ENCODE assay signal across 19 cellular contexts in the genomic region with DNA sequence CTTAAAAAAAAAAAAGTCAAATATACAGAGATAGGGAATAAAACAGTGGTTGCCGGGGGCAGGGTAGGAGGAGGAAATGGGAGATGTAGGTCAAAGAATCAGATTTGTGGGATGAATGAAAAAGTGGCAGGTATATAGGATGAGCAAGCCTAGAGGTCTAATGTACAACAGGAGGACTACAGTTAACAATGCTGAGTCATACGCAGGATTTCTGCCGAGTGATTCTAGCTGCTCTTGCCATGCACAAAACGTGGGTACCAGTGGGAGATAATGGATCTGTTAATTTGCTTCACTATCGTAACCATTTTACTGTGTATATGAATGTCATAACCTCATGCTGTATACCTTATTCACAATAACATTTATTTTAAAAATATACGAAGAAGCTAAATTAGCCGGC. TPM values are rescaled to one million over a fixed set of nuclear protein-coding genes. Genes with fewer than 3 reads are reported as not detected.
DNase-seq lines count a peak whose midpoint lies in the region; ATAC-seq, FAIRE-seq and TF ChIP-seq lines count a peak whose summit lies in the region.
"Had no signal": no experiment of that assay in that cellular context is flagged by ENCODE, and none has a peak within 500 bp of the region (broad histone marks: within the 10 kb centered on the region; RNA-seq: fewer than 3 reads in every experiment).

No MANE protein-coding gene starts in this region.

- no peak overlapping the region for H3K23ac ChIP-seq in IMR-90 (ENCODE audit: low read depth, low read length)

- H3K79me2 ChIP-seq in K562 (ENCODE audit: control insufficient read depth, insufficient read depth, low read length): no peaks in the 10 kb centered on the region

- H3K9me3 ChIP-seq in A549 (no peaks in the 10 kb centered on the region), IMR-90 (ENCODE audit: control insufficient read depth, insufficient read depth, low read length) (no peaks in the 10 kb centered on the region), K562 (replicated peaks; ENCODE audit: control insufficient read depth, insufficient read depth, low read depth, low read length) (no peaks in the 10 kb centered on the region)
- H3K9me3 ChIP-seq: HAP-1 had no signal

- no peak overlapping the region for H3K9ac ChIP-seq in IMR-90 (ENCODE audit: low read depth, low read length)
- H3K9ac ChIP-seq in K562 (ENCODE audit: insufficient read depth in 1 of 2, low read depth in 2 of 2, low read length in 2 of 2): no peak overlapping the region

- BruUV-seq in IMR-90 (replicated peaks; lab: Mats Ljungman, UMichigan) (no TSS peak), K562 (replicated peaks; lab: Mats Ljungman, UMichigan) (no TSS peak)

- H3K4me2 ChIP-seq in A549: no peak overlapping the region
- no peak overlapping the region for H3K4me2 ChIP-seq in IMR-90 (ENCODE audit: low read depth, low read length)
- no peak overlapping the region for H3K4me2 ChIP-seq in K562 (ENCODE audit: insufficient read depth, low read length)

- no peak overlapping the region for H4K91ac ChIP-seq in IMR-90 (ENCODE audit: insufficient read depth, low read depth, low read length)

- H3K56ac ChIP-seq in IMR-90 (ENCODE audit: extremely low read depth, insufficient read depth, low read length): no peak overlapping the region

- POLR2A ChIA-PET in A549 (lab: Yijun Ruan, JAX): no interaction called here
- POLR2A ChIA-PET in IMR-90 (lab: Charles Lee; ENCODE audit: unreplicated experiment): no interaction called here
- POLR2A ChIA-PET in K562 (lab: Yijun Ruan, JAX): no interaction called here

- H3K27ac ChIP-seq in A549 (no peak overlapping the region; a peak in 1 of 6 replicates), IMR-90 (ENCODE audit: insufficient read depth, low read length) (no peak overlapping the region), K562 (ENCODE audit: extremely low read depth, low read depth, low read length) (no peak overlapping the region)

- H2BK15ac ChIP-seq in IMR-90 (ENCODE audit: low read depth, low read length): no peak overlapping the region

- no peaks in the 10 kb centered on the region for H4K20me1 ChIP-seq in IMR-90 (ENCODE audit: insufficient read depth, low read length)
- H4K20me1 ChIP-seq in K562 (replicated peaks; ENCODE audit: control insufficient read depth, insufficient read depth, low read length): no peaks in the 10 kb centered on the region

- no peak overlapping the region for H2AK5ac ChIP-seq in IMR-90 (ENCODE audit: low read depth, low read length)

- H2BK120ac ChIP-seq in IMR-90 (ENCODE audit: low read depth, low read length): no peak overlapping the region

- H3K27me3 ChIP-seq in IMR-90 (ENCODE audit: control insufficient read depth, insufficient read depth, low read length): no peaks in the 10 kb centered on the region
- H3K27me3 ChIP-seq in K562 (ENCODE audit: control insufficient read depth in 2 of 2, insufficient read depth in 2 of 2, low read length in 2 of 2): peaks cover 27 to 39% of the 10 kb centered on the region in 2 experiments

- dilution Hi-C loops in IMR-90 (cut with HindIII; ENCODE audit: low sequenced_read_pairs, unreplicated experiment): no loop called here

- ATAC-seq in A549: 0 out of 6 replicates have a peak, but pooled peaks of 1 of the 2 experiments have one; percentile 22
- no peak for ATAC-seq in IMR-90 (ENCODE audit: low read depth)
- no peak for ATAC-seq in K562
- ATAC-seq in HG03139 (IDR thresholded peaks at IDR 0.05; ENCODE audit: unreplicated experiment): no peak
- ATAC-seq in HG03571 (IDR thresholded peaks at IDR 0.05; ENCODE audit: unreplicated experiment): no peak

- DNase-seq in A549 (ENCODE audit: low read depth in 1 of 2, low spot score in 1 of 2): no peak
- no peak for DNase-seq in IMR-90
- no peak for DNase-seq in K562 (ENCODE audit: extremely low read depth in 1 of 4, low spot score in 3 of 4)
- no peak for DNase-seq in NCI-H1930 (lab: John Stamatoyannopoulos, UW)
- DNase-seq: 8988T; C1 segment of cervical spinal cord; Calu3; CD4-positive, alpha-beta memory T cell; COR-L47; DMS53; DMS79 treated with DMSO at 0.1 percent for 48 hours; GOT3; HFFc6 had no signal

- no peak overlapping the region for H2AFZ ChIP-seq in IMR-90 (replicated peaks; ENCODE audit: low read length, poor library complexity)
- no peak overlapping the region for H2AFZ ChIP-seq in K562 (ENCODE audit: low read depth, low read length)

- no peak overlapping the region for H4K5ac ChIP-seq in IMR-90 (ENCODE audit: low read depth, low read length)

- TF ChIP-seq EP300 in A549 (IDR thresholded peaks at IDR 0.05): no peak
- TF ChIP-seq EP300 in K562 (IDR thresholded peaks at IDR 0.05; ENCODE audit: low read length): no peak

- no peak overlapping the region for H4K8ac ChIP-seq in IMR-90 (ENCODE audit: low read depth in 2 of 2, low read length in 2 of 2)

- TF ChIP-seq RAD21 in A549 (conservative IDR thresholded peaks at IDR 0.05 in 1 of 2, IDR thresholded peaks at IDR 0.05 in 1 of 2) (no peak), IMR-90 (IDR thresholded peaks at IDR 0.05; ENCODE audit: low read length) (no peak), K562 (CRISPR knock-in tag; conservative IDR thresholded peaks at IDR 0.05 in 1 of 2, IDR thresholded peaks at IDR 0.05 in 1 of 2) (no peak)

- H3K4me1 ChIP-seq in A549 (no peaks in the 10 kb centered on the region), IMR-90 (ENCODE audit: control insufficient read depth, insufficient read depth, low read length) (peaks cover 3% of the 10 kb centered on the region), K562 (replicated peaks in 1 of 2; ENCODE audit: control insufficient read depth in 2 of 2, insufficient read depth in 2 of 2, low read length in 2 of 2) (no peaks in the 10 kb centered on the region; a peak in 1 of 5 replicates)

- H3K79me1 ChIP-seq in IMR-90 (ENCODE audit: low read depth in 1 of 2, low read length in 2 of 2): no peaks in the 10 kb centered on the region; a peak in 1 of 4 replicates

- FAIRE-seq in A549 (lab: Jason Lieb, UNC) (no peak), K562 (lab: Jason Lieb, UNC) (no peak)
- FAIRE-seq: G401.6, GM12892, H54 had no signal

- no peak overlapping the region for H3K14ac ChIP-seq in IMR-90 (replicated peaks; ENCODE audit: low read depth, low read length)

- H3K4me3 ChIP-seq in A549: no peak overlapping the region
- no peak overlapping the region for H3K4me3 ChIP-seq in IMR-90 (ENCODE audit: insufficient read depth, low read depth, low read length)
- H3K4me3 ChIP-seq in K562: no peak overlapping the region
- H3K4me3 ChIP-seq: HAP-1 had no signal

- H3K36me3 ChIP-seq in IMR-90 (ENCODE audit: control insufficient read depth, insufficient read depth, low read length) (no peaks in the 10 kb centered on the region), K562 (ENCODE audit: control insufficient read depth, insufficient read depth, low read length) (no peaks in the 10 kb centered on the region)
- H3K36me3 ChIP-seq: HAP-1 had no signal

- no peak for TF ChIP-seq POLR2A in A549 (IDR thresholded peaks at IDR 0.05; ENCODE audit: low read length)
- TF ChIP-seq POLR2A in IMR-90 (IDR thresholded peaks at IDR 0.05; ENCODE audit: low read depth, low read length): no peak
- TF ChIP-seq POLR2A in K562 (conservative IDR thresholded peaks at IDR 0.05): no peak

- no peak overlapping the region for H3K18ac ChIP-seq in IMR-90 (ENCODE audit: low read depth, low read length)

- WGBS in A549 (ENCODE audit: missing lambda C conversion rate): 80% methylated on average over 7 of the region's 7 CpGs
- 80% methylated on average over 1 of the region's 7 CpGs; no CpG with 5 or more reads in 1 of the 2 experiments for WGBS in IMR-90 (ENCODE audit: extremely low coverage in 2 of 2, insufficient read length in 1 of 2), 2 experiments
- 7% methylated on average over 7 of the region's 7 CpGs for WGBS in K562 (ENCODE audit: insufficient coverage, low coverage, missing lambda C conversion rate)

- in situ Hi-C loops in IMR-90 (cut with MboI; ENCODE audit: low sequenced_read_pairs): no loop called here
- in situ Hi-C loops in K562 (cut with MboI): no loop called here

- no peak overlapping the region for H3K4ac ChIP-seq in IMR-90 (ENCODE audit: low read depth, low read length)

- H3K9me1 ChIP-seq in IMR-90 (ENCODE audit: insufficient read depth, low read length): no peaks in the 10 kb centered on the region; the same call in 1 of the 2 replicates
- no peaks in the 10 kb centered on the region for H3K9me1 ChIP-seq in K562 (ENCODE audit: control insufficient read depth, insufficient read depth, low read length)

- TF ChIP-seq CTCF in A549 (IDR thresholded peaks at IDR 0.05) (no peak), IMR-90 (conservative IDR thresholded peaks at IDR 0.05; ENCODE audit: low read depth, low read length) (no peak), K562 (IDR thresholded peaks at IDR 0.05 in 2 of 3, conservative IDR thresholded peaks at IDR 0.05 in 1 of 3; ENCODE audit: insufficient read depth in 2 of 3, low read depth in 1 of 3, low read length in 3 of 3) (no peak)

- no peak overlapping the region for H2BK20ac ChIP-seq in IMR-90 (ENCODE audit: low read depth, low read length)

- CTCF ChIA-PET in A549 (lab: Yijun Ruan, JAX) (interaction anchor here (0.5 kb wide), 1 partner anchor 134 kb away, joined by 3 read pairs; no protein-coding TSS in a partner anchor), IMR-90 (lab: Yijun Ruan, JAX) (no interaction called here), K562 (lab: Yijun Ruan, JAX; ENCODE audit: low intra/inter-chr PET ratio) (no interaction called here)

- no peak overlapping the region for H2BK5ac ChIP-seq in IMR-90 (ENCODE audit: low read depth, low read length, poor library complexity, severe bottlenecking)

- H2AK9ac ChIP-seq in IMR-90 (replicated peaks; ENCODE audit: low read depth, low read length, poor library complexity): no peak overlapping the region

- intact Hi-C loops in IMR-90 (cut with micrococcal nuclease): no loop called here
- intact Hi-C loops in K562 (cut with micrococcal nuclease): no loop called here

RNA-seq across cellular contexts. Expression of gene MTNR1A, which starts 10.7 kb away (rescaled TPM):
- 0.47 and 0.60 TPM in 2 replicates for polyA plus RNA-seq in A549 (2011; rRNA removed)
- 0.59 and 1.2 TPM in 2 replicates for polyA plus RNA-seq in A549 (2012; cell fraction: cytosol; rRNA removed)
- 0.36 and 0.42 TPM in 2 replicates for polyA plus RNA-seq in A549 (2012; cell fraction: nucleus; rRNA removed)
- polyA plus RNA-seq in A549 (2017; fragmentation: RNase III; extraction: RNeasy Plus Mini Kit Qiagen cat#74134 plus additional on column Dnase treatment): 0.16 to 0.24 TPM (median 0.17 TPM) in 3 replicates
- 2.0 and 2.4 TPM in 2 replicates for polyA minus RNA-seq in A549 (2011; rRNA and poly(A)+ RNA removed)
- total RNA-seq in IMR-90 (2012; rRNA removed): not detected in 2 replicates
- not detected in 2 replicates for polyA plus RNA-seq in IMR-90 (2012; rRNA removed)
- polyA plus RNA-seq in IMR-90 (2012; cell fraction: cytosol; rRNA removed): 0.05 TPM in 1 of 2 replicates, not detected in the other
- polyA plus RNA-seq in IMR-90 (2012; cell fraction: nucleus; rRNA removed; ENCODE audit: low replicate concordance): 0.16 and 0.23 TPM in 2 replicates
- 0.23 TPM in 1 of 2 replicates, not detected in the other for total RNA-seq in K562 (2011; cell fraction: chromatin; rRNA removed; ENCODE audit: low replicate concordance)
- 0.33 TPM in 1 of 2 replicates, not detected in the other for total RNA-seq in K562 (2011; cell fraction: nucleolus; rRNA removed)
- 0.29 TPM in 1 of 2 replicates, not detected in the other for total RNA-seq in K562 (2011; cell fraction: nucleoplasm; rRNA removed)
- 0.12 TPM in 1 of 2 replicates, not detected in the other for total RNA-seq in K562 (2014; rRNA removed)
- total RNA-seq in K562 (2014; rRNA removed; fragmentation: Illumina TruSeq; extraction: Trizol): not detected in 2 replicates
- total RNA-seq in K562 (2015; rRNA removed; fragmentation: Illumina TruSeq; extraction: Trizol): 0.11 TPM in 1 of 2 replicates, not detected in the other
- total RNA-seq in K562 (2021): not detected in 2 replicates
- polyA plus RNA-seq in K562 (2011; rRNA removed): not detected in 2 replicates
- polyA plus RNA-seq in K562 (2011; cell fraction: cytosol; rRNA removed): 0.12 TPM in 1 of 2 replicates, not detected in the other
- polyA plus RNA-seq in K562 (2011; cell fraction: nucleus; rRNA removed): not detected in 2 replicates
- polyA plus RNA-seq in K562 (2012): 0.05 and 0.29 TPM in 2 replicates
- polyA plus RNA-seq in K562 (2014; fragmentation: Illumina TruSeq; extraction: Trizol): 0.09 and 0.12 TPM in 2 replicates
- polyA plus RNA-seq in K562 (2014; fragmentation: Nextera tagmentation; extraction: Ambion mirVana): under 1 TPM in 1 of 2 experiments, not detected in 1; 0.10 TPM
- 0.12 TPM in 1 of 2 replicates, not detected in the other for polyA plus RNA-seq in K562 (2014; rRNA removed)
- polyA minus RNA-seq in K562 (2011; rRNA and poly(A)+ RNA removed): not detected in 2 replicates
- not detected in 2 replicates for polyA minus RNA-seq in K562 (2011; cell fraction: cytosol; rRNA and poly(A)+ RNA removed)
- polyA minus RNA-seq in K562 (2011; cell fraction: nucleus; rRNA and poly(A)+ RNA removed): not detected in 2 replicates
- total RNA-seq: CD4-positive, alpha-beta memory T cell; HFFc6 had no signal
- polyA plus RNA-seq: CD4-positive, alpha-beta memory T cell had no signal

Comparison
In these comparisons a context has a peak if more than half of its experiments do, and no peak if none do; other contexts are left out.
1. Of the 35 proteins assayed by ChIP-seq in both K562 and A549: peak only in K562: none; only in A549: MAFK; in both: none; in neither: 34.